In the genomic region with DNA sequence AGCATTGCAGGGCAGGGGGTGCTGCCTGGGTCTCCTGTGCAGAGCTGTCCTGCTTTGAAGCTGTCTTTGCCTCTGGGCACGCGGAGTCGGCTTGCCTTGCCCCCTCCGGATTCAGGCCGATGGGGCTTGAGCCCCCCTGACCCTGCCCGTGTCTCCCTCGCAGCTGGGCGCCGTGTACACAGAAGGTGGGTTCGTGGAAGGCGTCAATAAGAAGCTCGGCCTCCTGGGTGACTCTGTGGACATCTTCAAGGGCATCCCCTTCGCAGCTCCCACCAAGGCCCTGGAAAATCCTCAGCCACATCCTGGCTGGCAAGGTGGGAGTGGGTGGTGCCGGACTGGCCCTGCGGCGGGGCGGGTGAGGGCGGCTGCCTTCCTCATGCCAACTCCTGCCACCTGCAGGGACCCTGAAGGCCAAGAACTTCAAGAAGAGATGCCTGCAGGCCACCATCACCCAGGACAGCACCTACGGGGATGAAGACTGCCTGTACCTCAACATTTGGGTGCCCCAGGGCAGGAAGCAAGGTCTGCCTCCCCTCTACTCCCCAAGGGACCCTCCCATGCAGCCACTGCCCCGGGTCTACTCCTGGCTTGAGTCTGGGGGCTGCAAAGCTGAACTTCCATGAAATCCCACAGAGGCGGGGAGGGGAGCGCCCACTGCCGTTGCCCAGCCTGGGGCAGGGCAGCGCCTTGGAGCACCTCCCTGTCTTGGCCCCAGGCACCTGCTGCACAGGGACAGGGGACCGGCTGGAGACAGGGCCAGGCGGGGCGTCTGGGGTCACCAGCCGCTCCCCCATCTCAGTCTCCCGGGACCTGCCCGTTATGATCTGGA, we compare ENCODE assay signal across 19 cellular contexts. TPM values are rescaled to one million over a fixed set of nuclear protein-coding genes. Genes with fewer than 3 reads are reported as not detected.
A peak's percentile ranks its signal among the peaks of the same experiment; 100 is the strongest.
DNase-seq lines count a peak whose midpoint lies in the region; FAIRE-seq and TF ChIP-seq lines count a peak whose summit lies in the region.
"Had no signal": no experiment of that assay in that cellular context is flagged by ENCODE, and none has a peak within 500 bp of the region (broad histone marks: within the 10 kb centered on the region; RNA-seq: fewer than 3 reads in every experiment).

No MANE protein-coding gene starts in this region.

- no peak overlapping the region for H2BK20ac ChIP-seq in H1 (ENCODE audit: low read length)

- H2BK120ac ChIP-seq in H1 (replicated peaks; ENCODE audit: low read depth, low read length), result no peak overlapping the region

- H3K27ac Mint-ChIP-seq in HFFc6, result no peak overlapping the region
- H3K27ac Mint-ChIP-seq: CD4-positive, alpha-beta memory T cell; IgD-negative memory B cell had no signal

- peak; percentile 42 for DNase-seq in H7
- no peak for DNase-seq in H1 (ENCODE audit: low read depth in 1 of 2, low spot score in 2 of 2)
- DNase-seq in osteoblast (ENCODE audit: insufficient read length, low spot score, missing footprints), result peak; percentile 69
- DNase-seq in NCI-H345 treated with DMSO at 0.1 percent for 48 hours (lab: John Stamatoyannopoulos, UW; ENCODE audit: unreplicated experiment), result no peak
- DNase-seq in NCI-H526 (lab: John Stamatoyannopoulos, UW), result no peak
- no peak for DNase-seq in RKO (ENCODE audit: low spot score)
- no peak for DNase-seq in HFFc6
- DNase-seq: ACHN; CD4-positive, alpha-beta memory T cell; DMS153; DND-41; GDM1; GOT3 had no signal

- H3K4me1 ChIP-seq in BLaER1 (peaks cover 50% of the 10 kb centered on the region), H1 (replicated peaks in 1 of 4; ENCODE audit: control insufficient read depth in 3 of 4, insufficient read depth in 4 of 4, low read length in 3 of 4) (peaks cover 6 to 15% (median 11%) of the 10 kb centered on the region in 4 experiments), osteoblast (ENCODE audit: insufficient read depth, low read length) (no peaks in the 10 kb centered on the region)

- H3K56ac ChIP-seq in H1 (replicated peaks; ENCODE audit: insufficient read length, low read depth, low read length), result no peak overlapping the region

- 0 out of 2 replicates have a peak overlapping the region, but pooled peaks have one; percentile 39 for H2BK12ac ChIP-seq in H1 (ENCODE audit: low read depth, low read length)

- no peak overlapping the region for H4K91ac ChIP-seq in H1 (replicated peaks; ENCODE audit: insufficient read length, low read length)

- no peak overlapping the region for H3K4ac ChIP-seq in H1 (replicated peaks; ENCODE audit: insufficient read length, low read depth, low read length)

- H3K9ac ChIP-seq in BLaER1, result no peak overlapping the region
- no peak overlapping the region for H3K9ac ChIP-seq in H1 (replicated peaks in 1 of 4; ENCODE audit: extremely low read depth in 1 of 4, low read depth in 3 of 4, low read length in 3 of 4)

- H3K18ac ChIP-seq in H1 (ENCODE audit: extremely low read depth, low read length), result no peak overlapping the region

- no peaks in the 10 kb centered on the region for H3K9me3 ChIP-seq in BLaER1
- no peaks in the 10 kb centered on the region for H3K9me3 ChIP-seq in H1 (ENCODE audit: insufficient read depth in 2 of 2, low read depth in 1 of 2, low read length in 1 of 2)
- no peaks in the 10 kb centered on the region for H3K9me3 ChIP-seq in osteoblast (ENCODE audit: low read depth, low read length)

- TF ChIP-seq POLR2A in H1 (IDR thresholded peaks at IDR 0.05; ENCODE audit: control extremely low read depth in 1 of 2, low read depth in 2 of 2, low read length in 2 of 2), result no peak

- H3K23ac ChIP-seq in H1 (ENCODE audit: insufficient read length), result no peak overlapping the region

- H3K4me3 ChIP-seq in BLaER1 (no peak overlapping the region), H7 (ENCODE audit: insufficient read depth, low read depth, low read length) (no peak overlapping the region), H1 (ENCODE audit: extremely low read depth in 1 of 4, insufficient read depth in 2 of 4, low read depth in 3 of 4, low read length in 4 of 4) (no peak overlapping the region), osteoblast (ENCODE audit: insufficient read depth, low read length) (no peak overlapping the region)

- H4K8ac ChIP-seq in H1 (ENCODE audit: extremely low read depth, insufficient read depth, low read length), result peak overlapping the region; percentile 68; the same call in 1 of the 2 replicates

- peaks cover 19% of the 10 kb centered on the region; the same call in 1 of the 2 replicates for H4K20me1 ChIP-seq in BLaER1
- peaks cover 0 to 1% of the 10 kb centered on the region in 2 experiments for H4K20me1 ChIP-seq in H1 (replicated peaks in 1 of 2; ENCODE audit: control insufficient read depth in 1 of 2, insufficient read depth in 2 of 2, low read length in 2 of 2)
- no peaks in the 10 kb centered on the region for H4K20me1 ChIP-seq in osteoblast (ENCODE audit: insufficient read depth, low read length)

- WGBS in H1 (ENCODE audit: extremely low coverage in 1 of 2, insufficient coverage in 1 of 2, insufficient read length in 1 of 2, insufficient replicate concordance in 2 of 2, low coverage in 1 of 2, low lambda C conversion rate in 2 of 2, missing lambda C conversion rate in 1 of 2), 2 experiments, result 90% methylated on average over 30 of the region's 30 CpGs; no CpG with 5 or more reads in 1 of the 2 experiments

- no peak for TF ChIP-seq CTCF in H1 (IDR thresholded peaks at IDR 0.05; ENCODE audit: control extremely low read depth in 1 of 3, insufficient read depth in 1 of 3, low read depth in 1 of 3, low read length in 3 of 3)
- TF ChIP-seq CTCF in osteoblast (IDR thresholded peaks at IDR 0.05; ENCODE audit: extremely low read depth, low read depth, low read length), result no peak
- TF ChIP-seq CTCF in HFFc6 (IDR thresholded peaks at IDR 0.05), result no peak

- no peaks in the 10 kb centered on the region for H3K36me3 Mint-ChIP-seq in HFFc6 (ENCODE audit: low read depth)
- H3K36me3 Mint-ChIP-seq: CD4-positive, alpha-beta memory T cell; IgD-negative memory B cell had no signal

- H2BK5ac ChIP-seq in H1 (ENCODE audit: low read depth, low read length), result no peak overlapping the region

- no peak overlapping the region for H3K27ac ChIP-seq in BLaER1
- H3K27ac ChIP-seq in H1 (ENCODE audit: low read depth, low read length), result no peak overlapping the region
- no peak overlapping the region for H3K27ac ChIP-seq in osteoblast (ENCODE audit: low read depth, low read length)
- H3K27ac ChIP-seq: C4-2B had no signal

- H3K27me3 ChIP-seq in BLaER1 (no peaks in the 10 kb centered on the region), H7 (ENCODE audit: control insufficient read depth, insufficient read depth, low read length) (no peaks in the 10 kb centered on the region), H1 (replicated peaks in 1 of 4; ENCODE audit: control insufficient read depth in 3 of 4, extremely low read depth in 1 of 4, insufficient read depth in 3 of 4, low read length in 3 of 4) (no peaks in the 10 kb centered on the region), osteoblast (ENCODE audit: insufficient read depth, low read length) (no peaks in the 10 kb centered on the region)

- no peak overlapping the region for H2BK15ac ChIP-seq in H1 (ENCODE audit: low read length)

- H3K79me1 ChIP-seq in H1 (ENCODE audit: low read depth, low read length), result no peaks in the 10 kb centered on the region

- TF ChIP-seq EP300 in H1 (IDR thresholded peaks at IDR 0.05; ENCODE audit: borderline replicate concordance in 1 of 2, low read depth in 2 of 2, low read length in 2 of 2), result no peak

- no peak overlapping the region for H2AFZ ChIP-seq in H1 (ENCODE audit: low read length)
- no peak overlapping the region for H2AFZ ChIP-seq in osteoblast (ENCODE audit: low read length)

- no peak overlapping the region for H3K4me3 Mint-ChIP-seq in HFFc6
- H3K4me3 Mint-ChIP-seq: CD4-positive, alpha-beta memory T cell; IgD-negative memory B cell had no signal

- CTCF ChIA-PET in H1 (lab: Charles Lee; ENCODE audit: partially characterized antibody), result interaction anchor here (0.7 to 1.5 kb wide), 7 partner anchors 10 to 310 kb away, joined by 3 to 6 read pairs (median 3); no protein-coding TSS in a partner anchor

- no peak overlapping the region for H3K14ac ChIP-seq in H1 (ENCODE audit: insufficient read length)

- no peaks in the 10 kb centered on the region for H3K9me3 Mint-ChIP-seq in HFFc6
- H3K9me3 Mint-ChIP-seq: CD4-positive, alpha-beta memory T cell; IgD-negative memory B cell had no signal

- H3K36me3 ChIP-seq in BLaER1 (no peaks in the 10 kb centered on the region), H7 (replicated peaks; ENCODE audit: control insufficient read depth, insufficient read depth, low read length) (no peaks in the 10 kb centered on the region; the same call in 1 of the 2 replicates), H1 (ENCODE audit: control insufficient read depth in 2 of 4, insufficient read depth in 4 of 4, low read length in 3 of 4) (no peaks in the 10 kb centered on the region; a peak in 3 of 8 replicates), osteoblast (ENCODE audit: insufficient read depth, low read length) (no peaks in the 10 kb centered on the region)

- no peak for FAIRE-seq in H1 (lab: Jason Lieb, UNC)
- FAIRE-seq: D721Med, GM12892, GM19239 had no signal

- peaks cover 5% of the 10 kb centered on the region; the same call in 1 of the 2 replicates for H3K4me1 Mint-ChIP-seq in HFFc6 (ENCODE audit: low read depth)

- H3K79me2 ChIP-seq in H1 (ENCODE audit: control insufficient read depth in 1 of 2, insufficient read depth in 2 of 2, low read length in 2 of 2) (no peaks in the 10 kb centered on the region), osteoblast (ENCODE audit: insufficient read depth, low read length) (no peaks in the 10 kb centered on the region)

- H3K27me3 Mint-ChIP-seq in HFFc6 (ENCODE audit: insufficient read depth), result no peaks in the 10 kb centered on the region
- H3K27me3 Mint-ChIP-seq: CD4-positive, alpha-beta memory T cell; IgD-negative memory B cell had no signal

- no peaks in the 10 kb centered on the region for H3K23me2 ChIP-seq in H1 (ENCODE audit: low read depth, low read length)

- H2AK5ac ChIP-seq in H1 (ENCODE audit: low read depth, low read length), result no peak overlapping the region

- H4K5ac ChIP-seq in H1 (ENCODE audit: insufficient read length, low read depth, low read length), result no peak overlapping the region

- POLR2A ChIA-PET in H1 (lab: Charles Lee; ENCODE audit: partially characterized antibody), result interaction anchor here (0.7 to 1.5 kb wide), 3 partner anchors 10 to 17 kb away, joined by 3 to 5 read pairs (median 3); no protein-coding TSS in a partner anchor

- H3K4me2 ChIP-seq in BLaER1, result peak overlapping the region; percentile 81
- no peak overlapping the region for H3K4me2 ChIP-seq in H1 (ENCODE audit: insufficient read depth in 1 of 2, low read depth in 2 of 2, low read length in 2 of 2)
- H3K4me2 ChIP-seq in osteoblast (ENCODE audit: insufficient read depth, low read length), result no peak overlapping the region

- no peak for TF ChIP-seq RAD21 in H1 (IDR thresholded peaks at IDR 0.05 in 1 of 2, conservative IDR thresholded peaks at IDR 0.05 in 1 of 2; ENCODE audit: low read depth in 2 of 2, low read length in 2 of 2)

RNA-seq across cellular contexts. Expression of a gene that starts 2.7 kb away (rescaled TPM):
- 0.87 and 1.7 TPM in 2 replicates for total RNA-seq in H7 (2014; rRNA removed; shearing (Covaris generic))
- total RNA-seq in H1 (2021; fragmentation: NEBNext Ultra II Directional; extraction: Animal tissue kit (Norgen Biotek cat#: 25700)), result 2.5 and 3.4 TPM in 2 replicates
- polyA plus RNA-seq in H1 (2011; rRNA removed), result 1.8 and 2.7 TPM in 2 replicates
- polyA plus RNA-seq in H1 (2011; cell fraction: cytosol; rRNA removed), result 1.9 TPM
- polyA plus RNA-seq in H1 (2011; cell fraction: nucleus; rRNA removed), result 11.8 TPM
- 3.1 to 4.5 TPM (median 3.7 TPM) in 4 replicates for polyA plus RNA-seq in H1 (2012, experiment 1 of 2)
- 1.9 TPM for polyA plus RNA-seq in H1 (2012, experiment 2 of 2)
- polyA plus RNA-seq in H1 (2013, experiment 1 of 2), result 2.2 TPM
- polyA plus RNA-seq in H1 (2013, experiment 2 of 2), result 2.1 TPM
- 1.0 and 1.2 TPM in 2 replicates for polyA minus RNA-seq in H1 (2011; rRNA and poly(A)+ RNA removed)
- not detected for polyA minus RNA-seq in H1 (2011; cell fraction: cytosol; rRNA and poly(A)+ RNA removed)
- polyA minus RNA-seq in H1 (2011; cell fraction: nucleus; rRNA and poly(A)+ RNA removed), result 1.3 TPM
- under 0.01 TPM in 1 of 2 replicates, not detected in the other for total RNA-seq in osteoblast
- under 1 TPM; 0.25 to 0.60 (median 0.43) TPM for total RNA-seq in HFFc6 (2021; fragmentation: NEBNext Ultra II Directional; extraction: Animal tissue kit (Norgen Biotek cat#: 25700))
- polyA plus RNA-seq: IgD-negative memory B cell had no signal

RNA-seq across cellular contexts. Expression of a gene that starts 33.7 kb away (rescaled TPM):
- 131 and 133 TPM in 2 replicates for total RNA-seq in H7 (2014; rRNA removed; shearing (Covaris generic))
- total RNA-seq in H1 (2021; fragmentation: NEBNext Ultra II Directional; extraction: Animal tissue kit (Norgen Biotek cat#: 25700)), result 87.1 and 89.4 TPM in 2 replicates
- polyA plus RNA-seq in H1 (2011; rRNA removed), result 78.7 and 104 TPM in 2 replicates
- polyA plus RNA-seq in H1 (2011; cell fraction: cytosol; rRNA removed), result 96.0 TPM
- 171 TPM for polyA plus RNA-seq in H1 (2011; cell fraction: nucleus; rRNA removed)
- polyA plus RNA-seq in H1 (2012, experiment 1 of 2), result 72.1 to 92.5 TPM (median 89.8 TPM) in 4 replicates
- polyA plus RNA-seq in H1 (2012, experiment 2 of 2), result 73.5 TPM
- polyA plus RNA-seq in H1 (2013, experiment 1 of 2), result 50.2 TPM
- 50.0 TPM for polyA plus RNA-seq in H1 (2013, experiment 2 of 2)
- polyA minus RNA-seq in H1 (2011; rRNA and poly(A)+ RNA removed), result 70.6 and 79.9 TPM in 2 replicates
- polyA minus RNA-seq in H1 (2011; cell fraction: cytosol; rRNA and poly(A)+ RNA removed), result 53.6 TPM
- polyA minus RNA-seq in H1 (2011; cell fraction: nucleus; rRNA and poly(A)+ RNA removed), result 61.2 TPM
- total RNA-seq in osteoblast, result 31.8 and 41.3 TPM in 2 replicates
- total RNA-seq in HFFc6 (2021; fragmentation: NEBNext Ultra II Directional; extraction: Animal tissue kit (Norgen Biotek cat#: 25700)), result 10 to 100 TPM; 34.5 to 40.2 (median 38.4) TPM

RNA-seq across cellular contexts. Expression of a gene that starts 56.6 kb away (rescaled TPM):
- total RNA-seq in H7 (2014; rRNA removed; shearing (Covaris generic)), result 24.4 and 24.6 TPM in 2 replicates
- total RNA-seq in H1 (2021; fragmentation: NEBNext Ultra II Directional; extraction: Animal tissue kit (Norgen Biotek cat#: 25700)), result 11.2 and 14.5 TPM in 2 replicates
- polyA plus RNA-seq in H1 (2011; rRNA removed), result 25.5 and 29.3 TPM in 2 replicates
- 25.4 TPM for polyA plus RNA-seq in H1 (2011; cell fraction: cytosol; rRNA removed)
- polyA plus RNA-seq in H1 (2011; cell fraction: nucleus; rRNA removed), result 97.4 TPM
- polyA plus RNA-seq in H1 (2012, experiment 1 of 2), result 10.5 to 21.5 TPM (median 17.2 TPM) in 4 replicates
- polyA plus RNA-seq in H1 (2012, experiment 2 of 2), result 11.7 TPM
- polyA plus RNA-seq in H1 (2013, experiment 1 of 2), result 11.4 TPM
- polyA plus RNA-seq in H1 (2013, experiment 2 of 2), result 9.4 TPM
- polyA minus RNA-seq in H1 (2011; rRNA and poly(A)+ RNA removed), result 12.6 and 14.4 TPM in 2 replicates
- 11.3 TPM for polyA minus RNA-seq in H1 (2011; cell fraction: cytosol; rRNA and poly(A)+ RNA removed)
- 19.7 TPM for polyA minus RNA-seq in H1 (2011; cell fraction: nucleus; rRNA and poly(A)+ RNA removed)
- total RNA-seq in osteoblast, result 11.2 and 12.7 TPM in 2 replicates
- total RNA-seq in HFFc6 (2021; fragmentation: NEBNext Ultra II Directional; extraction: Animal tissue kit (Norgen Biotek cat#: 25700)), result 10 to 100 TPM; 12.1 to 15.8 (median 14.8) TPM

Comparison
In these comparisons a context has a peak if more than half of its experiments do, and no peak if none do; other contexts are left out.
1. DNase-seq: peak in H7 (single experiment) and osteoblast (single experiment); none in H1 (0 of 2), NCI-H345 treated with DMSO at 0.1 percent for 48 hours (single experiment), NCI-H526 (0 of 2), RKO (single experiment) and HFFc6 (single experiment).